In the genomic region with DNA sequence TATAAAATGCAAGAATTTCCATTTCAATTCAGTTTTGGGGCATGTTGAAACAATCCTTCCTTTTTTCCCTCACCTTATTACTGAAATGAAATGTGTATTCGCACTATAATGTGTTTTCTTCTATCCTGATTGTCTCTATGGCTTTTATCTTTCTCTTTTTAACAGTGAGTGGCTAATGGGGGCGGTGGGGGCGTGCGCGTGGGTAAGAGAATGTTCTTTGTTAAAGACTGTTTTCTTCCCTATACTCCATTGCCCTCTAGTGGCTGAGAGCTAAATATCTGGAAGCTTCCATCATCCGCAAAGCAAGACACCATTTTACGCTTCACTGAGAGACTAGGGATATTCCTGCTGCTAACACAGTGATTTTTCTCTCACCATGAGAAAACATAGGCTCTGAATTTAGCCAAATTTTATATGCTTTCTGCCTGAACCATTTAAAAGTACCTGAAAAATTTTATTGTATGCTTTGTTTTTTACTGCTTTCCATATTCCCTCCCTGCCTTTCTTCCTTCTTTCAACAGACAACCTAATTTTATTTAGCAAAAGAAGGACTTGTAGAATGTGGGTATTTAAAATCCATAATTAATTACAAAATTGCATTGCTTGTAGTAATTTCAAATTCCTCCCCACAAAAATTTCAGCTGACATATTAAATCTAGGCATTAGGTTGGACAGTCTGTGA, we compare ENCODE assay signal across 8 cellular contexts.
DNase-seq lines count a peak whose midpoint lies in the region; ATAC-seq, FAIRE-seq and TF ChIP-seq lines count a peak whose summit lies in the region.

No MANE protein-coding gene starts in this region.

- TF ChIP-seq POLR2A in GM12891 (IDR thresholded peaks at IDR 0.05; ENCODE audit: low read depth, low read length), result no peak

- H3K4me3 ChIP-seq in A673 (ENCODE audit: low read depth, low read length, poor library complexity, severe bottlenecking) (peak overlapping the region; percentile 23), SU-DHL-6 (ENCODE audit: insufficient read depth, low read length, poor library complexity, severe bottlenecking) (no peak overlapping the region), liver (ENCODE audit: low read depth in 1 of 3, low read length in 3 of 3) (peak overlapping the region in 1 of 3 donors; percentile 2)

- peak overlapping the region; percentile 28 for H3K4me3 Mint-ChIP-seq in dendritic cell treated with granulocyte-macrophage colony-stimulating factor and Interleukin-4, amounts not matched to agents 40 ng/mL and 50 ng/mL, for 4 days
- no peak overlapping the region for H3K4me3 Mint-ChIP-seq in stimulated activated naive CD8-positive, alpha-beta T cell treated with anti-CD3 and anti-CD28 coated beads, Interleukin-15, amount 100 ng/mL, for 72 hours

- H4K20me1 ChIP-seq in SU-DHL-6 (ENCODE audit: low read depth, low read length), result no peaks in the 10 kb centered on the region

- H3K9ac ChIP-seq in SU-DHL-6 (ENCODE audit: low read length) (no peak overlapping the region), liver (ENCODE audit: low read depth in 1 of 2, low read length in 2 of 2) (peak overlapping the region in 1 of 2 donors; percentile 14)

- no peaks in the 10 kb centered on the region for H3K36me3 Mint-ChIP-seq in dendritic cell treated with granulocyte-macrophage colony-stimulating factor and Interleukin-4, amounts not matched to agents 40 ng/mL and 50 ng/mL, for 4 days (ENCODE audit: low read depth)

- H3K27me3 ChIP-seq in A673 (replicated peaks; ENCODE audit: insufficient read depth, low read depth, low read length, poor library complexity) (no peaks in the 10 kb centered on the region), SU-DHL-6 (ENCODE audit: low read length) (no peaks in the 10 kb centered on the region), liver (ENCODE audit: control insufficient read depth in 4 of 4, insufficient read depth in 4 of 4, low read length in 3 of 4) (no peaks in the 10 kb centered on the region)

- peak; percentile 85 for TF ChIP-seq CTCF in A673 (conservative IDR thresholded peaks at IDR 0.05; ENCODE audit: low read depth, low read length)
- peak; percentile 69 for TF ChIP-seq CTCF in SU-DHL-6 (IDR thresholded peaks at IDR 0.05; ENCODE audit: insufficient read depth, low read length, poor library complexity, severe bottlenecking)
- peak; percentile 84 for TF ChIP-seq CTCF in liver (IDR thresholded peaks at IDR 0.05; ENCODE audit: low read depth, low read length, missing input control)

- ATAC-seq in HG02759 (IDR thresholded peaks at IDR 0.05; ENCODE audit: unreplicated experiment), result peak; percentile 96
- ATAC-seq in stimulated activated naive CD8-positive, alpha-beta T cell treated with anti-CD3 and anti-CD28 coated beads, Interleukin-15, amount 100 ng/mL, for 72 hours, result peak; percentile 48

- H3K27me3 Mint-ChIP-seq in dendritic cell treated with granulocyte-macrophage colony-stimulating factor and Interleukin-4, amounts not matched to agents 40 ng/mL and 50 ng/mL, for 4 days, result peaks cover 2% of the 10 kb centered on the region
- H3K27me3 Mint-ChIP-seq in stimulated activated naive CD8-positive, alpha-beta T cell treated with anti-CD3 and anti-CD28 coated beads, Interleukin-15, amount 100 ng/mL, for 72 hours, result peaks cover 8% of the 10 kb centered on the region

- peaks cover 8% of the 10 kb centered on the region for H3K9me3 Mint-ChIP-seq in dendritic cell treated with granulocyte-macrophage colony-stimulating factor and Interleukin-4, amounts not matched to agents 40 ng/mL and 50 ng/mL, for 4 days
- no peaks in the 10 kb centered on the region for H3K9me3 Mint-ChIP-seq in stimulated activated naive CD8-positive, alpha-beta T cell treated with anti-CD3 and anti-CD28 coated beads, Interleukin-15, amount 100 ng/mL, for 72 hours

- no peak overlapping the region for H2AFZ ChIP-seq in SU-DHL-6 (ENCODE audit: low read depth, low read length, severe bottlenecking)

- FAIRE-seq in GM12891 (lab: Jason Lieb, UNC), result peak; percentile 77

- H3K4me1 Mint-ChIP-seq in dendritic cell treated with granulocyte-macrophage colony-stimulating factor and Interleukin-4, amounts not matched to agents 40 ng/mL and 50 ng/mL, for 4 days (ENCODE audit: low read depth), result peaks cover 16% of the 10 kb centered on the region
- H3K4me1 Mint-ChIP-seq in stimulated activated naive CD8-positive, alpha-beta T cell treated with anti-CD3 and anti-CD28 coated beads, Interleukin-15, amount 100 ng/mL, for 72 hours, result peaks cover 6% of the 10 kb centered on the region

- intact Hi-C loops in A673 (cut with micrococcal nuclease; ENCODE audit: unreplicated experiment), result loop anchor here (2.0 to 10.0 kb wide), 6 partner anchors 467 to 1814 kb away; partner anchors contain the start of genes GRIA2 and PDGFC
- intact Hi-C loops in dendritic cell treated with granulocyte-macrophage colony-stimulating factor and Interleukin-4, amounts not matched to agents 40 ng/mL and 50 ng/mL, for 4 days (cut with micrococcal nuclease), result loop anchor here (2.0 to 10.0 kb wide), 2 partner anchors 762 to 1504 kb away; no protein-coding TSS in a partner anchor

- POLR2A ChIA-PET in A673 (lab: Charles Lee; ENCODE audit: low non-redundant PET), result no interaction called here

- H3K4me1 ChIP-seq in A673 (ENCODE audit: insufficient read depth, low read length, poor library complexity, severe bottlenecking) (peaks cover 22% of the 10 kb centered on the region), liver (ENCODE audit: control insufficient read depth in 4 of 4, insufficient read depth in 4 of 4, low read length in 3 of 4) (peaks cover 0 to 2% (median 0%) of the 10 kb centered on the region in 4 donors)

- no peak overlapping the region for H3K4me2 ChIP-seq in SU-DHL-6 (ENCODE audit: low read depth, low read length, poor library complexity, severe bottlenecking)

- peak; percentile 89 for DNase-seq in A673 (ENCODE audit: low spot score)
- peak; percentile 9 for DNase-seq in GM12891 (ENCODE audit: insufficient read length, low spot score)
- peak; percentile 60 for DNase-seq in NCI-H1105 (lab: John Stamatoyannopoulos, UW)
- peak; percentile 9 to 15 for DNase-seq in stimulated activated naive CD8-positive, alpha-beta T cell treated with anti-CD3 and anti-CD28 coated beads, Interleukin-15, amount 100 ng/mL, for 72 hours

- 6% methylated on average over 7 of the region's 7 CpGs for WGBS in liver

- H3K79me2 ChIP-seq in SU-DHL-6 (ENCODE audit: insufficient read depth, low read length), result no peaks in the 10 kb centered on the region

- peak; percentile 97 for TF ChIP-seq RAD21 in liver (IDR thresholded peaks at IDR 0.05)

- no peaks in the 10 kb centered on the region for H3K9me3 ChIP-seq in A673 (ENCODE audit: low read depth, low read length, poor library complexity, severe bottlenecking)
- H3K9me3 ChIP-seq in SU-DHL-6 (ENCODE audit: insufficient read depth, low read length), result no peaks in the 10 kb centered on the region
- H3K9me3 ChIP-seq in liver (ENCODE audit: control insufficient read depth in 4 of 4, low read length in 3 of 4), result no peaks in the 10 kb centered on the region

- no peaks in the 10 kb centered on the region for H3K36me3 ChIP-seq in A673 (ENCODE audit: insufficient read depth, low read length, poor library complexity, severe bottlenecking)
- no peaks in the 10 kb centered on the region for H3K36me3 ChIP-seq in SU-DHL-6 (ENCODE audit: low read length)
- H3K36me3 ChIP-seq in liver (ENCODE audit: control insufficient read depth in 4 of 4, insufficient read depth in 3 of 4, low read depth in 1 of 4, low read length in 3 of 4), result no peaks in the 10 kb centered on the region

- CTCF ChIA-PET in A673 (lab: Charles Lee), result interaction anchor here (0.6 to 1.0 kb wide), 4 partner anchors 204 to 759 kb away, joined by 3 read pairs; partner anchors contain the start of gene GRIA2

- no peaks in the 10 kb centered on the region for H3K9me2 ChIP-seq in SU-DHL-6 (replicated peaks; ENCODE audit: insufficient read depth, low read length)

- no peak overlapping the region for H3K27ac Mint-ChIP-seq in dendritic cell treated with granulocyte-macrophage colony-stimulating factor and Interleukin-4, amounts not matched to agents 40 ng/mL and 50 ng/mL, for 4 days
- H3K27ac Mint-ChIP-seq in stimulated activated naive CD8-positive, alpha-beta T cell treated with anti-CD3 and anti-CD28 coated beads, Interleukin-15, amount 100 ng/mL, for 72 hours, result no peak overlapping the region

- H3K27ac ChIP-seq in A673 (ENCODE audit: low read depth, low read length, poor library complexity, severe bottlenecking) (no peak overlapping the region), SU-DHL-6 (ENCODE audit: low read depth, low read length) (no peak overlapping the region), liver (ENCODE audit: low read depth in 1 of 2, low read length in 2 of 2) (no peak overlapping the region)

- no TSS peak for BruUV-seq in A673 (replicated peaks; lab: Mats Ljungman, UMichigan)

- H3F3A ChIP-seq in SU-DHL-6 (ENCODE audit: insufficient read depth), result no peaks in the 10 kb centered on the region

TF ChIP-seq in GM12891, 5 proteins besides CTCF, POLR2A, EP300 and RAD21:
- TF ChIP-seq TAF1 (IDR thresholded peaks at IDR 0.05; ENCODE audit: low read depth, low read length), result no peak
- no peak for TF ChIP-seq SPI1 (IDR thresholded peaks at IDR 0.05; ENCODE audit: low read depth, low read length)
- TF ChIP-seq POU2F2 (IDR thresholded peaks at IDR 0.05; ENCODE audit: low read depth, low read length), result no peak
- TF ChIP-seq PAX5 (IDR thresholded peaks at IDR 0.05; ENCODE audit: insufficient read depth, low read length, severe bottlenecking), result no peak
- no peak for TF ChIP-seq POLR2AphosphoS5 (IDR thresholded peaks at IDR 0.05; ENCODE audit: low read depth, low read length)

TF ChIP-seq in liver, 16 proteins besides CTCF, POLR2A, EP300 and RAD21 (continues in another document):
- TF ChIP-seq, protein P1, sequence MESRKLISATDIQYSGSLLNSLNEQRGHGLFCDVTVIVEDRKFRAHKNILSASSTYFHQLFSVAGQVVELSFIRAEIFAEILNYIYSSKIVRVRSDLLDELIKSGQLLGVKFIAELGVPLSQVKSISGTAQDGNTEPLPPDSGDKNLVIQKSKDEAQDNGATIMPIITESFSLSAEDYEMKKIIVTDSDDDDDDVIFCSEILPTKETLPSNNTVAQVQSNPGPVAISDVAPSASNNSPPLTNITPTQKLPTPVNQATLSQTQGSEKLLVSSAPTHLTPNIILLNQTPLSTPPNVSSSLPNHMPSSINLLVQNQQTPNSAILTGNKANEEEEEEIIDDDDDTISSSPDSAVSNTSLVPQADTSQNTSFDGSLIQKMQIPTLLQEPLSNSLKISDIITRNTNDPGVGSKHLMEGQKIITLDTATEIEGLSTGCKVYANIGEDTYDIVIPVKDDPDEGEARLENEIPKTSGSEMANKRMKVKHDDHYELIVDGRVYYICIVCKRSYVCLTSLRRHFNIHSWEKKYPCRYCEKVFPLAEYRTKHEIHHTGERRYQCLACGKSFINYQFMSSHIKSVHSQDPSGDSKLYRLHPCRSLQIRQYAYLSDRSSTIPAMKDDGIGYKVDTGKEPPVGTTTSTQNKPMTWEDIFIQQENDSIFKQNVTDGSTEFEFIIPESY (IDR thresholded peaks at IDR 0.05), result no peak

Comparison
In these comparisons a context has a peak if more than half of its experiments do, and no peak if none do; other contexts are left out.
1. DNase-seq: peak in every context shown above with its lines; median percentile 89 in A673; 60 in NCI-H1105; 12 in stimulated activated naive CD8-positive, alpha-beta T cell treated with anti-CD3 and anti-CD28 coated beads, Interleukin-15, amount 100 ng/mL, for 72 hours; 9 in GM12891.